In the genomic region with DNA sequence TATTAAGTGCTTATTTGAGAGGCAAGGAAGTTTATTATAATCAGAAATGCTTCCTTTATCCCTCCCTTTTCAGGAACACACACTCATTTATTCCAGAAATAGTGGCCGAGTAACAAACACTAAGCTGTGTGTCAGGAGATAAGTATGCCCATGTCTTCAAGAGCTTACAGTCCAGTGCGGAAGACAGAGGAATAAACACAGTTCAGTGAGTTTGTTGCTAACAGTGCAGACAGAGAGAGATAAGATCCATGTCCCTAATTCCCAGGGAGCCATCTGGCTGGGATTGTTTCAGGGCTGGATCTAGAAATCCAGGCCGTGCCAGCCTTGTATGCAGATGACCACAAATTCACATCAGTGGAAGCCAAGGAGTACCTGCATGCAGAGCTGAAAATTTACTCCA, we compare ENCODE assay signal across 9 cellular contexts.
DNase-seq lines count a peak whose midpoint lies in the region; ATAC-seq and TF ChIP-seq lines count a peak whose summit lies in the region.
"Had no signal": no experiment of that assay in that cellular context is flagged by ENCODE, and none has a peak within 500 bp of the region (broad histone marks: within the 10 kb centered on the region; RNA-seq: fewer than 3 reads in every experiment).

No MANE protein-coding gene starts in this region.

- ATAC-seq in lung (ENCODE audit: insufficient read depth, low FRiP score) (peak; percentile 29), aorta (ENCODE audit: low FRiP score) (peak; percentile 61), HG02678 (IDR thresholded peaks at IDR 0.05; ENCODE audit: unreplicated experiment) (no peak), gastrocnemius medialis (no peak)

- WGBS in lung, 2 donors, result 58 to 74% methylated on average over 3 of the region's 3 CpGs
- 6 to 8% methylated on average over 3 of the region's 3 CpGs for WGBS in aorta, 2 donors

- TF ChIP-seq POLR2A in gastrocnemius medialis (IDR thresholded peaks at IDR 0.05), result no peak

- H3K4me1 ChIP-seq in cardiac muscle cell (ENCODE audit: low read depth) (peaks cover 37% of the 10 kb centered on the region), duodenal mucosa (ENCODE audit: control insufficient read depth in 1 of 2, insufficient read depth in 2 of 2, low read length in 2 of 2) (peaks cover 7 to 21% of the 10 kb centered on the region in 2 donors), lung (ENCODE audit: control insufficient read depth in 2 of 2, insufficient read depth in 2 of 2, low read length in 2 of 2) (peaks cover 5 to 35% of the 10 kb centered on the region in 2 donors), aorta (ENCODE audit: control insufficient read depth in 1 of 2, insufficient read depth in 2 of 2, low read length in 2 of 2) (peaks cover 7 to 22% of the 10 kb centered on the region in 2 donors), gastrocnemius medialis (peaks cover 0 to 14% of the 10 kb centered on the region in 2 donors)

- no peak for TF ChIP-seq CTCF in cardiac muscle cell (IDR thresholded peaks at IDR 0.05; ENCODE audit: low read depth, low read length)
- TF ChIP-seq CTCF in lung (IDR thresholded peaks at IDR 0.05; ENCODE audit: control extremely low read depth, extremely low read depth), result no peak
- TF ChIP-seq CTCF in gastrocnemius medialis (IDR thresholded peaks at IDR 0.05 in 4 of 5, conservative IDR thresholded peaks at IDR 0.05 in 1 of 5), result no peak

- H3K27me3 ChIP-seq in cardiac muscle cell (no peaks in the 10 kb centered on the region), duodenal mucosa (ENCODE audit: control insufficient read depth in 1 of 2, insufficient read depth in 2 of 2, low read length in 2 of 2) (peaks cover 0 to under 1% of the 10 kb centered on the region in 2 donors), lung (ENCODE audit: control insufficient read depth, insufficient read depth) (no peaks in the 10 kb centered on the region), aorta (ENCODE audit: control insufficient read depth in 1 of 2, insufficient read depth in 2 of 2, low read length in 1 of 2) (no peaks in the 10 kb centered on the region), gastrocnemius medialis (no peaks in the 10 kb centered on the region)

- DNase-seq in cardiac muscle cell (ENCODE audit: low read depth in 1 of 2, low spot score in 1 of 2) (peak; percentile 44 to 71), cardiac septum (ENCODE audit: low spot score) (no peak), lung (ENCODE audit: low spot score) (no peak), aorta (no peak), NCI-H146 treated with DMSO at 0.1 percent for 48 hours (lab: John Stamatoyannopoulos, UW; ENCODE audit: unreplicated experiment) (no peak), gastrocnemius medialis (no peak)
- DNase-seq: activated CD8-positive, alpha-beta memory T cell treated with anti-CD3 and anti-CD28 coated beads, Interleukin-2, amount 50 U/mL, for 4 hours had no signal

- H3K27ac ChIP-seq in cardiac muscle cell, result peak overlapping the region; percentile 80
- H3K27ac ChIP-seq in duodenal mucosa (ENCODE audit: low read depth, low read length), result peak overlapping the region; percentile 48
- peak overlapping the region; percentile 34 to 61 for H3K27ac ChIP-seq in lung (ENCODE audit: low read depth in 1 of 2, low read length in 1 of 2)
- H3K27ac ChIP-seq in aorta (ENCODE audit: low read depth in 1 of 2, low read length in 2 of 2), result peak overlapping the region; percentile 61 to 93
- H3K27ac ChIP-seq in gastrocnemius medialis, result no peak overlapping the region

- intact Hi-C loops in cardiac septum (cut with DNase I), result loop anchor here (5.0 kb wide), 1 partner anchor 82 kb away; no protein-coding TSS in a partner anchor
- intact Hi-C loops in aorta (cut with DNase I), result no loop called here
- intact Hi-C loops in gastrocnemius medialis (cut with DNase I; ENCODE audit: low total_unique reads), result no loop called here

- H3K9ac ChIP-seq in duodenal mucosa (ENCODE audit: low read depth in 1 of 2, low read length in 2 of 2), result no peak overlapping the region

- H3K9me3 ChIP-seq in cardiac muscle cell (ENCODE audit: low read depth) (no peaks in the 10 kb centered on the region), duodenal mucosa (ENCODE audit: control insufficient read depth in 1 of 2, low read length in 2 of 2) (no peaks in the 10 kb centered on the region), lung (ENCODE audit: control insufficient read depth in 2 of 2, insufficient read depth in 1 of 2, low read length in 1 of 2) (no peaks in the 10 kb centered on the region), aorta (ENCODE audit: control insufficient read depth, low read length) (no peaks in the 10 kb centered on the region), gastrocnemius medialis (no peaks in the 10 kb centered on the region)

- in situ Hi-C loops in gastrocnemius medialis (cut with MboI; ENCODE audit: low sequenced_read_pairs in 4 of 4), result no loop called here

- H3K36me3 ChIP-seq in cardiac muscle cell (no peaks in the 10 kb centered on the region), duodenal mucosa (ENCODE audit: control insufficient read depth in 1 of 2, insufficient read depth in 2 of 2, low read length in 2 of 2) (no peaks in the 10 kb centered on the region), lung (ENCODE audit: control insufficient read depth in 2 of 2, insufficient read depth in 2 of 2, low read length in 2 of 2) (no peaks in the 10 kb centered on the region), aorta (ENCODE audit: control insufficient read depth in 1 of 2, insufficient read depth in 2 of 2, low read length in 1 of 2) (peaks cover 0 to 3% of the 10 kb centered on the region in 2 donors), gastrocnemius medialis (no peaks in the 10 kb centered on the region)

- H3K4me3 ChIP-seq in cardiac muscle cell (no peak overlapping the region), duodenal mucosa (ENCODE audit: low read depth in 1 of 2, low read length in 2 of 2) (no peak overlapping the region), lung (no peak overlapping the region), aorta (ENCODE audit: low read length in 2 of 2) (no peak overlapping the region), gastrocnemius medialis (no peak overlapping the region)

Comparison
In these comparisons a context has a peak if more than half of its experiments do, and no peak if none do; other contexts are left out.
1. DNase-seq: peak in cardiac muscle cell (2 of 2); none in cardiac septum (single experiment), lung (single experiment), aorta (0 of 2), NCI-H146 treated with DMSO at 0.1 percent for 48 hours (single experiment) and gastrocnemius medialis (0 of 2).
2. H3K27ac ChIP-seq: peak in cardiac muscle cell (single experiment), duodenal mucosa (single experiment), lung (2 of 2) and aorta (2 of 2); none in gastrocnemius medialis (0 of 4).
3. ATAC-seq: peak in lung (single experiment) and aorta (single experiment); none in HG02678 (single experiment) and gastrocnemius medialis (0 of 2).